26 cellular contexts compared by ENCODE assay signal in genomic region chr3:87062685-87063084, GRCh38.
DNase-seq lines count a peak whose midpoint lies in the region; ATAC-seq and TF ChIP-seq lines count a peak whose summit lies in the region.
"Had no signal": no experiment of that assay in that cellular context is flagged by ENCODE, and none has a peak within 500 bp of the region (broad histone marks: within the 10 kb centered on the region; RNA-seq: fewer than 3 reads in every experiment).

No MANE protein-coding gene starts in this region.

- WGBS in endodermal cell (ENCODE audit: insufficient coverage in 1 of 2, insufficient read length in 1 of 2), 2 experiments: 84 to 94% methylated on average over 2 to 3 of the region's 3 CpGs

- no peak overlapping the region for H3K4me3 ChIP-seq in endodermal cell (ENCODE audit: low read length)
- H3K4me3 ChIP-seq in neural progenitor cell: no peak overlapping the region
- H3K4me3 ChIP-seq: BLaER1, GM12878 had no signal

- H3K4me3 Mint-ChIP-seq in WTC11: no peak overlapping the region
- H3K4me3 Mint-ChIP-seq in endodermal cell: no peak overlapping the region
- H3K4me3 Mint-ChIP-seq in neural progenitor cell: no peak overlapping the region
- H3K4me3 Mint-ChIP-seq in glutamatergic neuron (ENCODE audit: unreplicated experiment): no peak overlapping the region
- no peak overlapping the region for H3K4me3 Mint-ChIP-seq in activated naive CD4-positive, alpha-beta T cell treated with anti-CD3 and anti-CD28 coated beads for 36 hours
- H3K4me3 Mint-ChIP-seq: CD14-positive monocyte; CD4-positive, alpha-beta memory T cell; CD4-positive, CD25-positive, alpha-beta regulatory T cell; CD8-positive, alpha-beta memory T cell had no signal

- H3K27ac ChIP-seq in endodermal cell (ENCODE audit: low read depth, low read length): no peak overlapping the region
- H3K27ac ChIP-seq in neural progenitor cell: no peak overlapping the region
- H3K27ac ChIP-seq: BLaER1 had no signal

- H3K27me3 ChIP-seq in endodermal cell (ENCODE audit: control insufficient read depth, insufficient read depth, low read length, poor library complexity, severe bottlenecking): no peaks in the 10 kb centered on the region
- no peaks in the 10 kb centered on the region for H3K27me3 ChIP-seq in neural progenitor cell
- H3K27me3 ChIP-seq: BE2C, BLaER1 had no signal

- H3K4me1 Mint-ChIP-seq in WTC11 (no peaks in the 10 kb centered on the region), endodermal cell (peaks cover 4% of the 10 kb centered on the region), neural progenitor cell (peaks cover 2% of the 10 kb centered on the region), glutamatergic neuron (ENCODE audit: low read depth, unreplicated experiment) (no peaks in the 10 kb centered on the region)
- no peaks in the 10 kb centered on the region for H3K4me1 Mint-ChIP-seq in activated naive CD4-positive, alpha-beta T cell treated with anti-CD3 and anti-CD28 coated beads for 36 hours (ENCODE audit: low read depth)
- H3K4me1 Mint-ChIP-seq: CD14-positive monocyte; CD4-positive, alpha-beta memory T cell; CD4-positive, CD25-positive, alpha-beta regulatory T cell; CD8-positive, alpha-beta memory T cell had no signal

- H3K27ac Mint-ChIP-seq in WTC11 (no peak overlapping the region), endodermal cell (no peak overlapping the region), neural progenitor cell (no peak overlapping the region), glutamatergic neuron (ENCODE audit: unreplicated experiment) (no peak overlapping the region)
- H3K27ac Mint-ChIP-seq in activated naive CD4-positive, alpha-beta T cell treated with anti-CD3 and anti-CD28 coated beads for 36 hours: no peak overlapping the region
- H3K27ac Mint-ChIP-seq: CD14-positive monocyte; CD4-positive, alpha-beta memory T cell; CD4-positive, CD25-positive, alpha-beta regulatory T cell; CD8-positive, alpha-beta memory T cell had no signal

- H3K9me3 ChIP-seq in endodermal cell (ENCODE audit: control insufficient read depth, low read length): no peaks in the 10 kb centered on the region
- no peaks in the 10 kb centered on the region for H3K9me3 ChIP-seq in neural progenitor cell (ENCODE audit: low read depth)
- H3K9me3 ChIP-seq: BE2C, BLaER1 had no signal

- POLR2A ChIA-PET in WTC11 (lab: Charles Lee): no interaction called here

- peaks cover 6% of the 10 kb centered on the region for H3K36me3 Mint-ChIP-seq in WTC11
- no peaks in the 10 kb centered on the region for H3K36me3 Mint-ChIP-seq in endodermal cell (ENCODE audit: low read depth)
- no peaks in the 10 kb centered on the region for H3K36me3 Mint-ChIP-seq in neural progenitor cell
- H3K36me3 Mint-ChIP-seq in glutamatergic neuron (ENCODE audit: unreplicated experiment): no peaks in the 10 kb centered on the region
- H3K36me3 Mint-ChIP-seq in activated naive CD4-positive, alpha-beta T cell treated with anti-CD3 and anti-CD28 coated beads for 36 hours (ENCODE audit: low read depth): no peaks in the 10 kb centered on the region
- H3K36me3 Mint-ChIP-seq: CD14-positive monocyte; CD4-positive, alpha-beta memory T cell; CD4-positive, CD25-positive, alpha-beta regulatory T cell; CD8-positive, alpha-beta memory T cell had no signal

- ATAC-seq in WTC11: 0 out of 2 replicates have a peak, but pooled peaks have one; percentile 32
- ATAC-seq: GM12878 had no signal

- peaks cover 11% of the 10 kb centered on the region for H3K9me3 Mint-ChIP-seq in WTC11
- no peaks in the 10 kb centered on the region for H3K9me3 Mint-ChIP-seq in endodermal cell
- peaks cover 3% of the 10 kb centered on the region for H3K9me3 Mint-ChIP-seq in neural progenitor cell
- no peaks in the 10 kb centered on the region for H3K9me3 Mint-ChIP-seq in glutamatergic neuron (ENCODE audit: unreplicated experiment)
- H3K9me3 Mint-ChIP-seq in activated naive CD4-positive, alpha-beta T cell treated with anti-CD3 and anti-CD28 coated beads for 36 hours: no peaks in the 10 kb centered on the region

- no peak for DNase-seq in WTC11 (ENCODE audit: low spot score)
- DNase-seq in endodermal cell: peak; percentile 54
- peak; percentile 10 for DNase-seq in iPS-NIHi7 (ENCODE audit: extremely low spot score)
- DNase-seq in neural progenitor cell (ENCODE audit: low spot score): peak; percentile 11
- no peak for DNase-seq in NCI-H748 (lab: John Stamatoyannopoulos, UW; ENCODE audit: unreplicated experiment)
- DNase-seq in glutamatergic neuron: no peak
- no peak for DNase-seq in NCI-H345 (lab: John Stamatoyannopoulos, UW)
- no peak for DNase-seq in activated naive CD4-positive, alpha-beta T cell treated with anti-CD3 and anti-CD28 coated beads for 36 hours
- DNase-seq: 8988T; ACHN; BE2C; C1 segment of cervical spinal cord; CD4-positive, alpha-beta memory T cell; CD4-positive, CD25-positive, alpha-beta regulatory T cell; CD8-positive, alpha-beta memory T cell; COR-L47; DMS 273 treated with DMSO at 0.1 percent for 48 hours; DMS153; DMS53; DMS79; DND-41; EL; GDM1 had no signal

- H3K4me1 ChIP-seq in endodermal cell (ENCODE audit: control insufficient read depth, insufficient read depth, low read length) (no peaks in the 10 kb centered on the region), neural progenitor cell (peaks cover 8% of the 10 kb centered on the region)
- H3K4me1 ChIP-seq: BE2C, BLaER1 had no signal

- no peak for TF ChIP-seq CTCF in WTC11 (IDR thresholded peaks at IDR 0.05)
- no peak for TF ChIP-seq CTCF in endodermal cell (conservative IDR thresholded peaks at IDR 0.05)
- no peak for TF ChIP-seq CTCF in neural progenitor cell (IDR thresholded peaks at IDR 0.05)
- TF ChIP-seq CTCF in glutamatergic neuron (IDR thresholded peaks at IDR 0.05; ENCODE audit: partially characterized antibody, unreplicated experiment): no peak

- no peaks in the 10 kb centered on the region for H3K79me2 ChIP-seq in neural progenitor cell (ENCODE audit: low read depth)

- no peak overlapping the region for H2AFZ ChIP-seq in neural progenitor cell (replicated peaks)

- H4K20me1 ChIP-seq in neural progenitor cell (ENCODE audit: low read depth): no peaks in the 10 kb centered on the region
- H4K20me1 ChIP-seq: BLaER1 had no signal

- no peak overlapping the region for H3K9ac ChIP-seq in endodermal cell (ENCODE audit: extremely low read depth, low read length, poor library complexity, severe bottlenecking)
- no peak overlapping the region for H3K9ac ChIP-seq in neural progenitor cell
- H3K9ac ChIP-seq: BLaER1 had no signal

- H3K36me3 ChIP-seq in endodermal cell (ENCODE audit: control insufficient read depth, insufficient read depth, low read length): no peaks in the 10 kb centered on the region
- H3K36me3 ChIP-seq in neural progenitor cell: no peaks in the 10 kb centered on the region
- H3K36me3 ChIP-seq: BE2C, BLaER1 had no signal

- intact Hi-C loops in activated naive CD4-positive, alpha-beta T cell treated with anti-CD3 and anti-CD28 coated beads for 36 hours (cut with micrococcal nuclease): no loop called here

- CTCF ChIA-PET in WTC11 (lab: Charles Lee): no interaction called here
- CTCF ChIA-PET in activated naive CD4-positive, alpha-beta T cell treated with anti-CD3 and anti-CD28 coated beads for 36 hours (lab: Charles Lee): no interaction called here

- H3K4me2 ChIP-seq in neural progenitor cell: peak overlapping the region; percentile 27
- H3K4me2 ChIP-seq: BLaER1 had no signal

- H3K27me3 Mint-ChIP-seq in WTC11 (ENCODE audit: low read depth) (no peaks in the 10 kb centered on the region), endodermal cell (ENCODE audit: insufficient read depth) (no peaks in the 10 kb centered on the region), neural progenitor cell (ENCODE audit: insufficient read depth, low read depth) (peaks cover 2% of the 10 kb centered on the region), glutamatergic neuron (ENCODE audit: unreplicated experiment) (no peaks in the 10 kb centered on the region)
- H3K27me3 Mint-ChIP-seq in activated naive CD4-positive, alpha-beta T cell treated with anti-CD3 and anti-CD28 coated beads for 36 hours (ENCODE audit: low read depth): peaks cover 2% of the 10 kb centered on the region
- H3K27me3 Mint-ChIP-seq: CD4-positive, alpha-beta memory T cell; CD4-positive, CD25-positive, alpha-beta regulatory T cell; CD8-positive, alpha-beta memory T cell had no signal

- no peaks in the 10 kb centered on the region for H3F3A ChIP-seq in neural progenitor cell (ENCODE audit: low read depth)

TF ChIP-seq in WTC11, 78 proteins besides CTCF, POLR2A, EP300 and RAD21 (continues in another document):
- TF ChIP-seq ZNF512 (CRISPR knock-in tag; IDR thresholded peaks at IDR 0.05; ENCODE audit: borderline replicate concordance): no peak
- no peak for TF ChIP-seq NFE2L1 (CRISPR knock-in tag; IDR thresholded peaks at IDR 0.05)
- no peak for TF ChIP-seq ZNF232 (CRISPR knock-in tag; IDR thresholded peaks at IDR 0.05)
- TF ChIP-seq TP53 (CRISPR knock-in tag; IDR thresholded peaks at IDR 0.05): no peak
- no peak for TF ChIP-seq TCF7 (CRISPR knock-in tag; IDR thresholded peaks at IDR 0.05; ENCODE audit: low read depth)

Comparison
In these comparisons a context has a peak if more than half of its experiments do, and no peak if none do; other contexts are left out.
1. DNase-seq: peak in endodermal cell (single experiment), iPS-NIHi7 (single experiment) and neural progenitor cell (single experiment); none in WTC11 (single experiment), NCI-H748 (single experiment), glutamatergic neuron (single experiment), NCI-H345 (single experiment) and activated naive CD4-positive, alpha-beta T cell treated with anti-CD3 and anti-CD28 coated beads for 36 hours (single experiment).